Comparison of ENCODE assay signal across 8 cellular contexts in genomic region chr15:85704720-85705119, GRCh38.
DNase-seq lines count a peak whose midpoint lies in the region; ATAC-seq, FAIRE-seq and TF ChIP-seq lines count a peak whose summit lies in the region.

No MANE protein-coding gene starts in this region.

- no peaks in the 10 kb centered on the region for H3K36me3 Mint-ChIP-seq in WTC11
- H3K36me3 Mint-ChIP-seq in stimulated activated effector memory CD8-positive, alpha-beta T cell treated with anti-CD3 and anti-CD28 coated beads, Interleukin-12 subunit alpha, Interleukin-12 subunit beta, amount 100 ng/mL, for 72 hours: peaks cover 92% of the 10 kb centered on the region

- ATAC-seq in WTC11 (no peak), left ventricle myocardium superior (peak; percentile 46), GM21723 (IDR thresholded peaks at IDR 0.05; ENCODE audit: unreplicated experiment) (no peak)
- ATAC-seq in stimulated activated effector memory CD8-positive, alpha-beta T cell treated with anti-CD3 and anti-CD28 coated beads, Interleukin-12 subunit alpha, Interleukin-12 subunit beta, amount 100 ng/mL, for 72 hours: no peak

- peak overlapping the region; percentile 63; the same call in 1 of the 2 replicates for H3K27ac Mint-ChIP-seq in WTC11
- H3K27ac Mint-ChIP-seq in stimulated activated effector memory CD8-positive, alpha-beta T cell treated with anti-CD3 and anti-CD28 coated beads, Interleukin-12 subunit alpha, Interleukin-12 subunit beta, amount 100 ng/mL, for 72 hours: peak overlapping the region; percentile 96

- H3K4me1 Mint-ChIP-seq in WTC11: peaks cover 28% of the 10 kb centered on the region
- H3K4me1 Mint-ChIP-seq in stimulated activated effector memory CD8-positive, alpha-beta T cell treated with anti-CD3 and anti-CD28 coated beads, Interleukin-12 subunit alpha, Interleukin-12 subunit beta, amount 100 ng/mL, for 72 hours: peaks cover 82% of the 10 kb centered on the region

- H3K27me3 Mint-ChIP-seq in WTC11 (ENCODE audit: low read depth): no peaks in the 10 kb centered on the region

- TF ChIP-seq CTCF in WTC11 (IDR thresholded peaks at IDR 0.05): no peak

- peak; percentile 62 for FAIRE-seq in GM12891 (lab: Jason Lieb, UNC)
- no peak for FAIRE-seq in urothelium cell line (lab: Jason Lieb, UNC)

- H3K4me3 Mint-ChIP-seq in WTC11: no peak overlapping the region
- H3K4me3 Mint-ChIP-seq in stimulated activated effector memory CD8-positive, alpha-beta T cell treated with anti-CD3 and anti-CD28 coated beads, Interleukin-12 subunit alpha, Interleukin-12 subunit beta, amount 100 ng/mL, for 72 hours: peak overlapping the region; percentile 74

- intact Hi-C loops in left ventricle myocardium superior (cut with micrococcal nuclease): no loop called here

- no peaks in the 10 kb centered on the region for H3K9me3 Mint-ChIP-seq in WTC11
- no peaks in the 10 kb centered on the region for H3K9me3 Mint-ChIP-seq in stimulated activated effector memory CD8-positive, alpha-beta T cell treated with anti-CD3 and anti-CD28 coated beads, Interleukin-12 subunit alpha, Interleukin-12 subunit beta, amount 100 ng/mL, for 72 hours

- CTCF ChIA-PET in WTC11 (lab: Charles Lee): interaction anchor here (1.1 kb wide), 1 partner anchor 408 kb away, joined by 3 read pairs; no protein-coding TSS in a partner anchor

- no peak for TF ChIP-seq POLR2A in GM12891 (IDR thresholded peaks at IDR 0.05; ENCODE audit: low read depth, low read length)

- POLR2A ChIA-PET in WTC11 (lab: Charles Lee): no interaction called here

- DNase-seq in GM12891 (ENCODE audit: insufficient read length, low spot score) (no peak), WTC11 (ENCODE audit: low spot score) (no peak), left ventricle myocardium superior (no peak), LoVo (ENCODE audit: low spot score) (no peak), urothelium cell line (ENCODE audit: low spot score) (no peak), DMS79 (lab: John Stamatoyannopoulos, UW) (no peak)
- no peak for DNase-seq in stimulated activated effector memory CD8-positive, alpha-beta T cell treated with anti-CD3 and anti-CD28 coated beads, Interleukin-12 subunit alpha, Interleukin-12 subunit beta, amount 100 ng/mL, for 72 hours (ENCODE audit: low spot score in 2 of 2)

TF ChIP-seq in GM12891, 5 proteins besides CTCF, POLR2A, EP300 and RAD21:
- TF ChIP-seq SPI1 (IDR thresholded peaks at IDR 0.05; ENCODE audit: low read depth, low read length) (no peak), POU2F2 (IDR thresholded peaks at IDR 0.05; ENCODE audit: low read depth, low read length) (no peak), POLR2AphosphoS5 (IDR thresholded peaks at IDR 0.05; ENCODE audit: low read depth, low read length) (no peak; the same call in 1 of the 2 replicates), PAX5 (IDR thresholded peaks at IDR 0.05; ENCODE audit: insufficient read depth, low read length, severe bottlenecking) (no peak), TAF1 (IDR thresholded peaks at IDR 0.05; ENCODE audit: low read depth, low read length) (no peak)

TF ChIP-seq in WTC11, 78 proteins besides CTCF, POLR2A, EP300 and RAD21 (continues in another document):
- no peak for TF ChIP-seq PRRX2 (CRISPR knock-in tag; IDR thresholded peaks at IDR 0.05)
- TF ChIP-seq ZNF512 (CRISPR knock-in tag; IDR thresholded peaks at IDR 0.05; ENCODE audit: borderline replicate concordance): no peak
- TF ChIP-seq GRHL2 (CRISPR knock-in tag; IDR thresholded peaks at IDR 0.05; ENCODE audit: insufficient replicate concordance, severe bottlenecking): no peak
- TF ChIP-seq, protein P1, sequence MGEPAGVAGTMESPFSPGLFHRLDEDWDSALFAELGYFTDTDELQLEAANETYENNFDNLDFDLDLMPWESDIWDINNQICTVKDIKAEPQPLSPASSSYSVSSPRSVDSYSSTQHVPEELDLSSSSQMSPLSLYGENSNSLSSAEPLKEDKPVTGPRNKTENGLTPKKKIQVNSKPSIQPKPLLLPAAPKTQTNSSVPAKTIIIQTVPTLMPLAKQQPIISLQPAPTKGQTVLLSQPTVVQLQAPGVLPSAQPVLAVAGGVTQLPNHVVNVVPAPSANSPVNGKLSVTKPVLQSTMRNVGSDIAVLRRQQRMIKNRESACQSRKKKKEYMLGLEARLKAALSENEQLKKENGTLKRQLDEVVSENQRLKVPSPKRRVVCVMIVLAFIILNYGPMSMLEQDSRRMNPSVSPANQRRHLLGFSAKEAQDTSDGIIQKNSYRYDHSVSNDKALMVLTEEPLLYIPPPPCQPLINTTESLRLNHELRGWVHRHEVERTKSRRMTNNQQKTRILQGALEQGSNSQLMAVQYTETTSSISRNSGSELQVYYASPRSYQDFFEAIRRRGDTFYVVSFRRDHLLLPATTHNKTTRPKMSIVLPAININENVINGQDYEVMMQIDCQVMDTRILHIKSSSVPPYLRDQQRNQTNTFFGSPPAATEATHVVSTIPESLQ (CRISPR knock-in tag; IDR thresholded peaks at IDR 0.05): no peak
- TF ChIP-seq, protein P2, sequence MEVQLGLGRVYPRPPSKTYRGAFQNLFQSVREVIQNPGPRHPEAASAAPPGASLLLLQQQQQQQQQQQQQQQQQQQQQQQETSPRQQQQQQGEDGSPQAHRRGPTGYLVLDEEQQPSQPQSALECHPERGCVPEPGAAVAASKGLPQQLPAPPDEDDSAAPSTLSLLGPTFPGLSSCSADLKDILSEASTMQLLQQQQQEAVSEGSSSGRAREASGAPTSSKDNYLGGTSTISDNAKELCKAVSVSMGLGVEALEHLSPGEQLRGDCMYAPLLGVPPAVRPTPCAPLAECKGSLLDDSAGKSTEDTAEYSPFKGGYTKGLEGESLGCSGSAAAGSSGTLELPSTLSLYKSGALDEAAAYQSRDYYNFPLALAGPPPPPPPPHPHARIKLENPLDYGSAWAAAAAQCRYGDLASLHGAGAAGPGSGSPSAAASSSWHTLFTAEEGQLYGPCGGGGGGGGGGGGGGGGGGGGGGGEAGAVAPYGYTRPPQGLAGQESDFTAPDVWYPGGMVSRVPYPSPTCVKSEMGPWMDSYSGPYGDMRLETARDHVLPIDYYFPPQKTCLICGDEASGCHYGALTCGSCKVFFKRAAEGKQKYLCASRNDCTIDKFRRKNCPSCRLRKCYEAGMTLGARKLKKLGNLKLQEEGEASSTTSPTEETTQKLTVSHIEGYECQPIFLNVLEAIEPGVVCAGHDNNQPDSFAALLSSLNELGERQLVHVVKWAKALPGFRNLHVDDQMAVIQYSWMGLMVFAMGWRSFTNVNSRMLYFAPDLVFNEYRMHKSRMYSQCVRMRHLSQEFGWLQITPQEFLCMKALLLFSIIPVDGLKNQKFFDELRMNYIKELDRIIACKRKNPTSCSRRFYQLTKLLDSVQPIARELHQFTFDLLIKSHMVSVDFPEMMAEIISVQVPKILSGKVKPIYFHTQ (CRISPR knock-in tag; IDR thresholded peaks at IDR 0.05): no peak
- no peak for TF ChIP-seq USF2 (CRISPR knock-in tag; IDR thresholded peaks at IDR 0.05)
- TF ChIP-seq, protein P3, sequence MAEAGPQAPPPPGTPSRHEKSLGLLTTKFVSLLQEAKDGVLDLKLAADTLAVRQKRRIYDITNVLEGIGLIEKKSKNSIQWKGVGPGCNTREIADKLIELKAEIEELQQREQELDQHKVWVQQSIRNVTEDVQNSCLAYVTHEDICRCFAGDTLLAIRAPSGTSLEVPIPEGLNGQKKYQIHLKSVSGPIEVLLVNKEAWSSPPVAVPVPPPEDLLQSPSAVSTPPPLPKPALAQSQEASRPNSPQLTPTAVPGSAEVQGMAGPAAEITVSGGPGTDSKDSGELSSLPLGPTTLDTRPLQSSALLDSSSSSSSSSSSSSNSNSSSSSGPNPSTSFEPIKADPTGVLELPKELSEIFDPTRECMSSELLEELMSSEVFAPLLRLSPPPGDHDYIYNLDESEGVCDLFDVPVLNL (CRISPR knock-in tag; IDR thresholded peaks at IDR 0.05; ENCODE audit: borderline replicate concordance, low read depth): no peak
- no peak for TF ChIP-seq MYBL2 (CRISPR knock-in tag; IDR thresholded peaks at IDR 0.05)
- TF ChIP-seq ZNF121 (CRISPR knock-in tag; IDR thresholded peaks at IDR 0.05): no peak
- no peak for TF ChIP-seq FOXJ3 (CRISPR knock-in tag; IDR thresholded peaks at IDR 0.05; ENCODE audit: borderline replicate concordance)
- no peak for TF ChIP-seq ZMAT4 (CRISPR knock-in tag; IDR thresholded peaks at IDR 0.05)
- TF ChIP-seq, protein P4, sequence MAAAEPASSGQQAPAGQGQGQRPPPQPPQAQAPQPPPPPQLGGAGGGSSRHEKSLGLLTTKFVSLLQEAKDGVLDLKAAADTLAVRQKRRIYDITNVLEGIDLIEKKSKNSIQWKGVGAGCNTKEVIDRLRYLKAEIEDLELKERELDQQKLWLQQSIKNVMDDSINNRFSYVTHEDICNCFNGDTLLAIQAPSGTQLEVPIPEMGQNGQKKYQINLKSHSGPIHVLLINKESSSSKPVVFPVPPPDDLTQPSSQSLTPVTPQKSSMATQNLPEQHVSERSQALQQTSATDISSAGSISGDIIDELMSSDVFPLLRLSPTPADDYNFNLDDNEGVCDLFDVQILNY (CRISPR knock-in tag; IDR thresholded peaks at IDR 0.05): no peak
